ENCODE assay signal across 8 cellular contexts in genomic region chr3:141311496-141312358, GRCh38. TPM values are rescaled to one million over a fixed set of nuclear protein-coding genes. Genes with fewer than 3 reads are reported as not detected.
DNase-seq lines count a peak whose midpoint lies in the region; ATAC-seq, FAIRE-seq and TF ChIP-seq lines count a peak whose summit lies in the region.

No MANE protein-coding gene starts in this region.

- H3K9me3 ChIP-seq in HepG2 (ENCODE audit: low read length) = no peaks in the 10 kb centered on the region

- CTCF ChIA-PET in activated CD4-positive, alpha-beta T cell treated with anti-CD3 and anti-CD28 coated beads, Interleukin-2, amount 10 ng/mL, durations not matched to agents 7 days and 5 days (lab: Charles Lee) = interaction anchor here (0.6 to 5.3 kb wide), 41 partner anchors 8 to 601 kb away, joined by 3 to 50 read pairs (median 3); partner anchors contain the start of gene PXYLP1
- CTCF ChIA-PET in HepG2 (lab: Yijun Ruan, JAX; ENCODE audit: low intra/inter-chr PET ratio, low total read pairs) = interaction anchor here (1.5 to 1.9 kb wide), 4 partner anchors 49 to 143 kb away, joined by 6 to 9 read pairs (median 7); no protein-coding TSS in a partner anchor

- H3K36me3 ChIP-seq in HepG2 (replicated peaks in 1 of 2; ENCODE audit: control insufficient read depth in 1 of 2, insufficient read depth in 2 of 2, low read length in 2 of 2) = no peaks in the 10 kb centered on the region

- H3K4me3 ChIP-seq in HepG2 (replicated peaks in 1 of 3; ENCODE audit: insufficient read depth in 1 of 3, low read depth in 2 of 3, low read length in 3 of 3) = peak overlapping the region; percentile 65 to 84 (median 83)

- H4K20me1 ChIP-seq in HepG2 (ENCODE audit: insufficient read depth, low read length) = no peaks in the 10 kb centered on the region

- ATAC-seq in GM19324 (IDR thresholded peaks at IDR 0.05; ENCODE audit: low FRiP score, unreplicated experiment) (peak; percentile 97), HG03469 (IDR thresholded peaks at IDR 0.05; ENCODE audit: unreplicated experiment) (peak; percentile 93), HepG2 (peak; percentile 92)

- H2AFZ ChIP-seq in HepG2 (ENCODE audit: low read length) = peak overlapping the region; percentile 84

- DNase-seq in NCI-H526 (lab: John Stamatoyannopoulos, UW) = peak; percentile 96 to 98
- peak; percentile 99 for DNase-seq in activated CD4-positive, alpha-beta T cell treated with anti-CD3 and anti-CD28 coated beads, Interleukin-2, amount 10 ng/mL, durations not matched to agents 7 days and 5 days
- DNase-seq in HepG2 (ENCODE audit: low spot score) = peak; percentile 96
- peak; percentile 96 for DNase-seq in stimulated activated CD4-positive, alpha-beta T cell treated with anti-CD3 and anti-CD28 coated beads, Interleukin-4, amount 100 ng/mL, for 1 hour

- in situ Hi-C loops in HepG2 (cut with HindIII; ENCODE audit: extremely low pct_ligation_motif_present, low pct_unique_long_range_greater_than_20kb) = no loop called here

- peak overlapping the region; percentile 78 for H3K9ac ChIP-seq in HepG2 (ENCODE audit: insufficient read depth, low read depth, low read length)

- H3K27ac Mint-ChIP-seq in activated CD4-positive, alpha-beta T cell treated with anti-CD3 and anti-CD28 coated beads, Interleukin-2, amount 10 ng/mL, durations not matched to agents 7 days and 5 days = peak overlapping the region; percentile 96
- peak overlapping the region; percentile 86 for H3K27ac Mint-ChIP-seq in dendritic cell treated with granulocyte-macrophage colony-stimulating factor and Interleukin-4, amounts not matched to agents 40 ng/mL and 50 ng/mL, for 4 days

- peak; percentile 95 for FAIRE-seq in HepG2 (lab: Jason Lieb, UNC)

- H3K4me2 ChIP-seq in HepG2 (ENCODE audit: low read depth, low read length) = peak overlapping the region; percentile 84

- peaks cover 9% of the 10 kb centered on the region for H3K36me3 Mint-ChIP-seq in activated CD4-positive, alpha-beta T cell treated with anti-CD3 and anti-CD28 coated beads, Interleukin-2, amount 10 ng/mL, durations not matched to agents 7 days and 5 days (ENCODE audit: low read depth)
- H3K36me3 Mint-ChIP-seq in dendritic cell treated with granulocyte-macrophage colony-stimulating factor and Interleukin-4, amounts not matched to agents 40 ng/mL and 50 ng/mL, for 4 days (ENCODE audit: low read depth) = peaks cover 5% of the 10 kb centered on the region

- no peaks in the 10 kb centered on the region for H3K27me3 Mint-ChIP-seq in activated CD4-positive, alpha-beta T cell treated with anti-CD3 and anti-CD28 coated beads, Interleukin-2, amount 10 ng/mL, durations not matched to agents 7 days and 5 days
- H3K27me3 Mint-ChIP-seq in dendritic cell treated with granulocyte-macrophage colony-stimulating factor and Interleukin-4, amounts not matched to agents 40 ng/mL and 50 ng/mL, for 4 days = no peaks in the 10 kb centered on the region

- TF ChIP-seq EP300 in HepG2 (IDR thresholded peaks at IDR 0.05; ENCODE audit: low read depth in 2 of 2, low read length in 2 of 2) (peak in 1 of 2 experiments; percentile 45; a peak in 1 of 4 replicates), HepG2 (CRISPR knock-in tag; IDR thresholded peaks at IDR 0.05; ENCODE audit: borderline replicate concordance) (no peak)

- TF ChIP-seq POLR2A in HepG2 (IDR thresholded peaks at IDR 0.05; ENCODE audit: insufficient read depth in 1 of 2, low read depth in 2 of 2, low read length in 2 of 2) = peak; percentile 71 to 95

- peak; percentile 90 for TF ChIP-seq CTCF in C4-2B (conservative IDR thresholded peaks at IDR 0.05)
- TF ChIP-seq CTCF in HepG2 (CRISPR knock-in tag; IDR thresholded peaks at IDR 0.05) = peak; percentile 97

- H3K4me1 Mint-ChIP-seq in activated CD4-positive, alpha-beta T cell treated with anti-CD3 and anti-CD28 coated beads, Interleukin-2, amount 10 ng/mL, durations not matched to agents 7 days and 5 days = peaks cover 59% of the 10 kb centered on the region
- H3K4me1 Mint-ChIP-seq in dendritic cell treated with granulocyte-macrophage colony-stimulating factor and Interleukin-4, amounts not matched to agents 40 ng/mL and 50 ng/mL, for 4 days (ENCODE audit: low read depth) = peaks cover 48% of the 10 kb centered on the region

- H3K4me1 ChIP-seq in HepG2 (ENCODE audit: insufficient read depth, low read length) = peaks cover 28% of the 10 kb centered on the region

- POLR2A ChIA-PET in activated CD4-positive, alpha-beta T cell treated with anti-CD3 and anti-CD28 coated beads, Interleukin-2, amount 10 ng/mL, durations not matched to agents 7 days and 5 days (lab: Charles Lee) = interaction anchor here (0.8 to 1.3 kb wide), 3 partner anchors 80 to 176 kb away, joined by 3 to 6 read pairs (median 5); partner anchors contain the start of gene PXYLP1
- POLR2A ChIA-PET in HepG2 (lab: Yijun Ruan, JAX) = interaction anchor here (0.6 to 4.5 kb wide), 20 partner anchors 11 to 198 kb away, joined by 3 to 22 read pairs (median 4); partner anchors contain the start of genes PXYLP1 and ZBTB38

- no peaks in the 10 kb centered on the region for H3K27me3 ChIP-seq in HepG2 (ENCODE audit: control insufficient read depth in 1 of 2, insufficient read depth in 2 of 2, low read length in 2 of 2)

- H3K4me3 Mint-ChIP-seq in activated CD4-positive, alpha-beta T cell treated with anti-CD3 and anti-CD28 coated beads, Interleukin-2, amount 10 ng/mL, durations not matched to agents 7 days and 5 days = peak overlapping the region; percentile 90
- H3K4me3 Mint-ChIP-seq in dendritic cell treated with granulocyte-macrophage colony-stimulating factor and Interleukin-4, amounts not matched to agents 40 ng/mL and 50 ng/mL, for 4 days = peak overlapping the region; percentile 88

- no peaks in the 10 kb centered on the region for H3K79me2 ChIP-seq in HepG2 (ENCODE audit: insufficient read depth, low read length)

- TF ChIP-seq RAD21 in HepG2 (CRISPR knock-in tag; IDR thresholded peaks at IDR 0.05) = peak; percentile 93

- peaks cover 4% of the 10 kb centered on the region for H3K9me3 Mint-ChIP-seq in activated CD4-positive, alpha-beta T cell treated with anti-CD3 and anti-CD28 coated beads, Interleukin-2, amount 10 ng/mL, durations not matched to agents 7 days and 5 days
- no peaks in the 10 kb centered on the region for H3K9me3 Mint-ChIP-seq in dendritic cell treated with granulocyte-macrophage colony-stimulating factor and Interleukin-4, amounts not matched to agents 40 ng/mL and 50 ng/mL, for 4 days

- intact Hi-C loops in dendritic cell treated with granulocyte-macrophage colony-stimulating factor and Interleukin-4, amounts not matched to agents 40 ng/mL and 50 ng/mL, for 4 days (cut with micrococcal nuclease) = loop anchor here (2.0 to 10.0 kb wide), 4 partner anchors 56 to 253 kb away; partner anchors contain the start of gene ZBTB38
- intact Hi-C loops in HepG2 (cut with micrococcal nuclease; ENCODE audit: unreplicated experiment) = loop anchor here (1.0 to 2.0 kb wide), 3 partner anchors 49 to 144 kb away; no protein-coding TSS in a partner anchor

- WGBS in HepG2 (ENCODE audit: low lambda C conversion rate) = 10% methylated on average over 35 of the region's 43 CpGs

- BruUV-seq in HepG2 (replicated peaks; lab: Mats Ljungman, UMichigan) = TSS peak; percentile 77

- peak overlapping the region; percentile 57 for H3K27ac ChIP-seq in C4-2B
- H3K27ac ChIP-seq in HepG2 (ENCODE audit: extremely low read length, insufficient read depth, low read length) = peak overlapping the region; percentile 34

TF ChIP-seq in HepG2, 621 proteins besides CTCF, POLR2A, EP300 and RAD21 (continues in another document):
- peak; percentile 90 for TF ChIP-seq ZNF350 (CRISPR knock-in tag; IDR thresholded peaks at IDR 0.05; ENCODE audit: borderline replicate concordance, low read depth)
- TF ChIP-seq HDAC1 (CRISPR knock-in tag; IDR thresholded peaks at IDR 0.05) = peak; percentile 78
- TF ChIP-seq GLI4 (CRISPR knock-in tag; IDR thresholded peaks at IDR 0.05; ENCODE audit: borderline replicate concordance) = no peak
- TF ChIP-seq NFYC (CRISPR knock-in tag; IDR thresholded peaks at IDR 0.05) = peak; percentile 47; the same call in 1 of the 2 replicates
- TF ChIP-seq ZNF720 (CRISPR knock-in tag; IDR thresholded peaks at IDR 0.05) = no peak
- TF ChIP-seq ZNF383 (CRISPR knock-in tag; IDR thresholded peaks at IDR 0.05; ENCODE audit: borderline replicate concordance) = peak; percentile 81; the same call in 1 of the 2 replicates
- peak; percentile 100 for TF ChIP-seq THAP11 (CRISPR knock-in tag; IDR thresholded peaks at IDR 0.05)
- peak; percentile 92 for TF ChIP-seq ZNF792 (CRISPR knock-in tag; IDR thresholded peaks at IDR 0.05)
- TF ChIP-seq ZNF556 (CRISPR knock-in tag; IDR thresholded peaks at IDR 0.05; ENCODE audit: borderline replicate concordance) = peak; percentile 83
- TF ChIP-seq ZFX (CRISPR knock-in tag; IDR thresholded peaks at IDR 0.05; ENCODE audit: low read depth) = peak; percentile 95
- peak; percentile 70 for TF ChIP-seq YY1 (IDR thresholded peaks at IDR 0.05; ENCODE audit: insufficient read depth, insufficient replicate concordance, low read depth, low read length)

RNA-seq across cellular contexts. Expression of gene ZBTB38, which starts 56.6 kb away (rescaled TPM):
- total RNA-seq in activated CD4-positive, alpha-beta T cell treated with anti-CD3 and anti-CD28 coated beads, Interleukin-2, amount 10 ng/mL, durations not matched to agents 7 days and 5 days = 10 to 100 TPM; 20.0 to 26.1 TPM
- total RNA-seq in HepG2 (2016; rRNA removed; fragmentation: Illumina TruSeq; extraction: Trizol) = 51.7 and 77.9 TPM in 2 replicates
- total RNA-seq in HepG2 (2016; cell fraction: cytosol; rRNA removed; fragmentation: Illumina TruSeq; extraction: Trizol; ENCODE audit: low read depth) = 8.0 and 8.8 TPM in 2 replicates
- total RNA-seq in HepG2 (2016; cell fraction: insoluble cytoplasmic fraction; rRNA removed; fragmentation: Illumina TruSeq; extraction: Trizol) = 47.2 and 73.5 TPM in 2 replicates
- total RNA-seq in HepG2 (2016; cell fraction: membrane; rRNA removed; fragmentation: Illumina TruSeq; extraction: Trizol) = 24.0 and 25.0 TPM in 2 replicates
- total RNA-seq in HepG2 (2016; cell fraction: nucleus; rRNA removed; fragmentation: Illumina TruSeq; extraction: Trizol) = 50.9 and 56.2 TPM in 2 replicates
- 20.4 and 26.8 TPM in 2 replicates for polyA plus RNA-seq in HepG2 (2011; rRNA removed)
- polyA plus RNA-seq in HepG2 (2011; cell fraction: cytosol; rRNA removed) = 14.8 and 18.8 TPM in 2 replicates
- 26.0 and 30.5 TPM in 2 replicates for polyA plus RNA-seq in HepG2 (2011; cell fraction: nucleus; rRNA removed)
- polyA plus RNA-seq in HepG2 (2012) = 30.3 and 41.4 TPM in 2 replicates
- polyA plus RNA-seq in HepG2 (2016; cell fraction: cytosol; fragmentation: Illumina TruSeq; extraction: Trizol; ENCODE audit: low read depth) = 0.80 and 1.00 TPM in 2 replicates
- polyA plus RNA-seq in HepG2 (2016; cell fraction: insoluble cytoplasmic fraction; fragmentation: Illumina TruSeq; extraction: Trizol; ENCODE audit: low read depth) = 32.5 and 33.4 TPM in 2 replicates
- 2.7 and 3.4 TPM in 2 replicates for polyA plus RNA-seq in HepG2 (2016; cell fraction: membrane; fragmentation: Illumina TruSeq; extraction: Trizol; ENCODE audit: low read depth)
- polyA plus RNA-seq in HepG2 (2016; cell fraction: nucleus; fragmentation: Illumina TruSeq; extraction: Trizol; ENCODE audit: insufficient read depth, low read depth) = 35.8 and 35.9 TPM in 2 replicates
- 48.8 and 66.3 TPM in 2 replicates for polyA minus RNA-seq in HepG2 (2011; rRNA and poly(A)+ RNA removed; ENCODE audit: low replicate concordance)
- polyA minus RNA-seq in HepG2 (2011; cell fraction: cytosol; rRNA and poly(A)+ RNA removed) = 52.1 and 52.3 TPM in 2 replicates
- 130 and 149 TPM in 2 replicates for polyA minus RNA-seq in HepG2 (2011; cell fraction: nucleus; rRNA and poly(A)+ RNA removed)

Comparison
In these comparisons a context has a peak if more than half of its experiments do, and no peak if none do; other contexts are left out.
1. Peak in every context shown above with its lines: DNase-seq, ATAC-seq, H3K4me3 ChIP-seq and H3K27ac ChIP-seq.